ENCODE assay signal across 9 cellular contexts in genomic region chrX:22686138-22686541, GRCh38.
DNase-seq lines count a peak whose midpoint lies in the region; ATAC-seq and TF ChIP-seq lines count a peak whose summit lies in the region.
"Had no signal": no experiment of that assay in that cellular context is flagged by ENCODE, and none has a peak within 500 bp of the region (broad histone marks: within the 10 kb centered on the region; RNA-seq: fewer than 3 reads in every experiment).

No MANE protein-coding gene starts in this region.

- no peak overlapping the region for H3K27ac ChIP-seq in osteoblast (ENCODE audit: low read depth, low read length)

- no peaks in the 10 kb centered on the region for H3K36me3 ChIP-seq in osteoblast (ENCODE audit: insufficient read depth, low read length)

- H3K4me3 ChIP-seq in osteoblast (ENCODE audit: insufficient read depth, low read length), result peak overlapping the region; percentile 19
- H3K4me3 ChIP-seq: mucosa of descending colon had no signal

- no peak overlapping the region for H3K27ac Mint-ChIP-seq in natural killer cell

- H2AFZ ChIP-seq in osteoblast (ENCODE audit: low read length), result peak overlapping the region; percentile 57

- no peaks in the 10 kb centered on the region for H4K20me1 ChIP-seq in osteoblast (ENCODE audit: insufficient read depth, low read length)

- no peaks in the 10 kb centered on the region for H3K9me3 ChIP-seq in osteoblast (ENCODE audit: low read depth, low read length)
- H3K9me3 ChIP-seq: mucosa of descending colon had no signal

- intact Hi-C loops in natural killer cell (cut with micrococcal nuclease), result no loop called here

- no peak overlapping the region for H3K4me3 Mint-ChIP-seq in natural killer cell

- TF ChIP-seq CTCF in osteoblast (IDR thresholded peaks at IDR 0.05; ENCODE audit: extremely low read depth, low read depth, low read length), result no peak
- TF ChIP-seq CTCF in natural killer cell (IDR thresholded peaks at IDR 0.05), result no peak

- no peaks in the 10 kb centered on the region for H3K36me3 Mint-ChIP-seq in natural killer cell

- no peaks in the 10 kb centered on the region for H3K27me3 ChIP-seq in osteoblast (ENCODE audit: insufficient read depth, low read length)

- no peaks in the 10 kb centered on the region for H3K4me1 ChIP-seq in osteoblast (ENCODE audit: insufficient read depth, low read length)

- H3K4me1 Mint-ChIP-seq in natural killer cell, result no peaks in the 10 kb centered on the region

- no peaks in the 10 kb centered on the region for H3K27me3 Mint-ChIP-seq in natural killer cell (ENCODE audit: low read depth in 2 of 2)

- ATAC-seq in GM19351 (IDR thresholded peaks at IDR 0.05; ENCODE audit: unreplicated experiment) (peak; percentile 51), HG02884 (IDR thresholded peaks at IDR 0.05; ENCODE audit: unreplicated experiment) (no peak), HG03460 (IDR thresholded peaks at IDR 0.05; ENCODE audit: unreplicated experiment) (no peak), natural killer cell (no peak), HG02870 (IDR thresholded peaks at IDR 0.05; ENCODE audit: unreplicated experiment) (no peak)
- ATAC-seq: mucosa of descending colon had no signal

- H3K4me2 ChIP-seq in osteoblast (ENCODE audit: insufficient read depth, low read length), result peak overlapping the region; percentile 57

- peak; percentile 42 for DNase-seq in NCI-H2171 (lab: John Stamatoyannopoulos, UW)
- peak; percentile 92 for DNase-seq in cerebellar cortex (ENCODE audit: low spot score)
- DNase-seq in osteoblast (ENCODE audit: insufficient read length, low spot score, missing footprints), result peak; percentile 76
- DNase-seq in natural killer cell, result no peak
- DNase-seq: mucosa of descending colon had no signal

- H3K9me3 Mint-ChIP-seq in natural killer cell, result peaks cover 2 to 5% of the 10 kb centered on the region in 2 donors

- H3K79me2 ChIP-seq in osteoblast (ENCODE audit: insufficient read depth, low read length), result no peaks in the 10 kb centered on the region
